Comparison of ENCODE assay signal across 8 cellular contexts in the genomic region with DNA sequence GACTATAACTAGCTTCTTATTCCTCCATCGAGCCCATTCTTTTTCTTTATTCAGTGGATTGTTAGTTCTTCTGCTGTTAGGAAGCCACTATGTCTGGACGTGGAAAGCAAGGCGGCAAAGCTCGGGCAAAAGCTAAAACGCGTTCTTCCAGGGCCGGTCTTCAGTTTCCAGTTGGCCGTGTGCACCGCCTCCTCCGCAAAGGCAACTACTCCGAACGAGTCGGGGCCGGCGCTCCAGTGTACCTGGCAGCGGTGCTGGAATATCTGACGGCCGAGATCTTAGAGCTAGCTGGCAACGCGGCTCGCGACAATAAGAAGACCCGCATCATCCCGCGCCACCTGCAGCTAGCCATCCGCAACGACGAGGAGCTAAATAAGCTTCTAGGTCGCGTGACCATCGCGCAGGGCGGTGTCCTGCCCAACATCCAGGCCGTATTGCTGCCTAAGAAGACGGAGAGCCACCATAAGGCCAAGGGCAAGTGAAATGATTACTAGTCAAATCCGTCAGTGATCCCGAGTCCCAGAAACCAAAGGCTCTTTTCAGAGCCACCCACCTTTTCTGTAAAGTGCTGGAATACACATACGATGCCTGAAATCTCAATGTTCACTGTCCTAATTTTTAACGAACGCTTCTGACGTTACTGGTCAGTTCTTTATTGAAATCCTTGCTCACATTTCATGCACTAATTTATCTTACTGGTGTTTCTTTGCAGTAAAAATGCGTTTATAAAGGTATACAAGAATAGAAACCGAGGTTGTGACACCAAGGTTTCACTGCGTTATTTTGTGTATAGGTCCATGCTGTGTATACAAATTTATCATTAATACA.
DNase-seq lines count a peak whose midpoint lies in the region; ATAC-seq and TF ChIP-seq lines count a peak whose summit lies in the region.

No MANE protein-coding gene starts in this region.

- TF ChIP-seq RAD21 in liver (IDR thresholded peaks at IDR 0.05) = peak; percentile 32 to 53

- peak overlapping the region; percentile 58 to 96 for H3K9ac ChIP-seq in liver (ENCODE audit: low read depth in 1 of 2, low read length in 2 of 2)

- H3K27me3 ChIP-seq in liver (ENCODE audit: control insufficient read depth in 4 of 4, insufficient read depth in 4 of 4, low read length in 3 of 4) = no peaks in the 10 kb centered on the region

- peaks cover 0 to 27% (median 18%) of the 10 kb centered on the region in 4 donors for H3K4me1 ChIP-seq in liver (ENCODE audit: control insufficient read depth in 4 of 4, insufficient read depth in 4 of 4, low read length in 3 of 4)

- H3K27ac ChIP-seq in VCaP (peak overlapping the region; percentile 93), liver (ENCODE audit: low read depth in 1 of 2, low read length in 2 of 2) (peak overlapping the region; percentile 86 to 89)

- TF ChIP-seq CTCF in VCaP (conservative IDR thresholded peaks at IDR 0.05) = peak; percentile 61
- peak; percentile 29 for TF ChIP-seq CTCF in liver (IDR thresholded peaks at IDR 0.05; ENCODE audit: low read depth, low read length, missing input control)
- no peak for TF ChIP-seq CTCF in GM20000 (IDR thresholded peaks at IDR 0.05; ENCODE audit: extremely low read depth, missing control alignments)

- 1% methylated on average over 44 of the region's 44 CpGs for WGBS in liver

- no peaks in the 10 kb centered on the region for H3K9me3 ChIP-seq in liver (ENCODE audit: control insufficient read depth in 4 of 4, low read length in 3 of 4)

- no peaks in the 10 kb centered on the region for H3K36me3 ChIP-seq in liver (ENCODE audit: control insufficient read depth in 4 of 4, insufficient read depth in 3 of 4, low read depth in 1 of 4, low read length in 3 of 4)

- peak; percentile 46 for ATAC-seq in GM21529 (IDR thresholded peaks at IDR 0.05; ENCODE audit: unreplicated experiment)

- H3K4me3 ChIP-seq in liver (ENCODE audit: low read depth in 1 of 3, low read length in 3 of 3) = peak overlapping the region; percentile 56 to 73 (median 56)

- DNase-seq in D341Med (ENCODE audit: low spot score) = peak; percentile 70
- peak; percentile 89 for DNase-seq in NCI-H1092 treated with DMSO at 0.1 percent for 48 hours (lab: John Stamatoyannopoulos, UW)
- DNase-seq in cerebellar cortex (ENCODE audit: low spot score) = peak; percentile 96
- peak; percentile 62 for DNase-seq in stimulated activated CD8-positive, alpha-beta memory T cell treated with anti-CD3 and anti-CD28 coated beads, Interleukin-12 subunit alpha, Interleukin-12 subunit beta, amount 100 ng/mL, for 1 hour (ENCODE audit: low read depth)
- DNase-seq in GM20000 (ENCODE audit: low spot score) = no peak

TF ChIP-seq in liver, 16 proteins besides CTCF, POLR2A, EP300 and RAD21:
- TF ChIP-seq JUND (IDR thresholded peaks at IDR 0.05) = no peak
- no peak for TF ChIP-seq HNF4G (IDR thresholded peaks at IDR 0.05)
- peak; percentile 98 for TF ChIP-seq TAF1 (conservative IDR thresholded peaks at IDR 0.05)
- peak; percentile 19 for TF ChIP-seq YY1 (IDR thresholded peaks at IDR 0.05)
- TF ChIP-seq RXRA (IDR thresholded peaks at IDR 0.05) = peak in 1 of 2 donors; percentile 2
- TF ChIP-seq, protein P1, sequence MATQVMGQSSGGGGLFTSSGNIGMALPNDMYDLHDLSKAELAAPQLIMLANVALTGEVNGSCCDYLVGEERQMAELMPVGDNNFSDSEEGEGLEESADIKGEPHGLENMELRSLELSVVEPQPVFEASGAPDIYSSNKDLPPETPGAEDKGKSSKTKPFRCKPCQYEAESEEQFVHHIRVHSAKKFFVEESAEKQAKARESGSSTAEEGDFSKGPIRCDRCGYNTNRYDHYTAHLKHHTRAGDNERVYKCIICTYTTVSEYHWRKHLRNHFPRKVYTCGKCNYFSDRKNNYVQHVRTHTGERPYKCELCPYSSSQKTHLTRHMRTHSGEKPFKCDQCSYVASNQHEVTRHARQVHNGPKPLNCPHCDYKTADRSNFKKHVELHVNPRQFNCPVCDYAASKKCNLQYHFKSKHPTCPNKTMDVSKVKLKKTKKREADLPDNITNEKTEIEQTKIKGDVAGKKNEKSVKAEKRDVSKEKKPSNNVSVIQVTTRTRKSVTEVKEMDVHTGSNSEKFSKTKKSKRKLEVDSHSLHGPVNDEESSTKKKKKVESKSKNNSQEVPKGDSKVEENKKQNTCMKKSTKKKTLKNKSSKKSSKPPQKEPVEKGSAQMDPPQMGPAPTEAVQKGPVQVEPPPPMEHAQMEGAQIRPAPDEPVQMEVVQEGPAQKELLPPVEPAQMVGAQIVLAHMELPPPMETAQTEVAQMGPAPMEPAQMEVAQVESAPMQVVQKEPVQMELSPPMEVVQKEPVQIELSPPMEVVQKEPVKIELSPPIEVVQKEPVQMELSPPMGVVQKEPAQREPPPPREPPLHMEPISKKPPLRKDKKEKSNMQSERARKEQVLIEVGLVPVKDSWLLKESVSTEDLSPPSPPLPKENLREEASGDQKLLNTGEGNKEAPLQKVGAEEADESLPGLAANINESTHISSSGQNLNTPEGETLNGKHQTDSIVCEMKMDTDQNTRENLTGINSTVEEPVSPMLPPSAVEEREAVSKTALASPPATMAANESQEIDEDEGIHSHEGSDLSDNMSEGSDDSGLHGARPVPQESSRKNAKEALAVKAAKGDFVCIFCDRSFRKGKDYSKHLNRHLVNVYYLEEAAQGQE (IDR thresholded peaks at IDR 0.05) = peak; percentile 94
- TF ChIP-seq HNF4A (conservative IDR thresholded peaks at IDR 0.05) = peak in 1 of 2 donors; percentile 6
- no peak for TF ChIP-seq NR2F2 (IDR thresholded peaks at IDR 0.05)
- TF ChIP-seq, protein P2, sequence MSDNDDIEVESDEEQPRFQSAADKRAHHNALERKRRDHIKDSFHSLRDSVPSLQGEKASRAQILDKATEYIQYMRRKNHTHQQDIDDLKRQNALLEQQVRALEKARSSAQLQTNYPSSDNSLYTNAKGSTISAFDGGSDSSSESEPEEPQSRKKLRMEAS (IDR thresholded peaks at IDR 0.05) = no peak
- TF ChIP-seq, protein P3, sequence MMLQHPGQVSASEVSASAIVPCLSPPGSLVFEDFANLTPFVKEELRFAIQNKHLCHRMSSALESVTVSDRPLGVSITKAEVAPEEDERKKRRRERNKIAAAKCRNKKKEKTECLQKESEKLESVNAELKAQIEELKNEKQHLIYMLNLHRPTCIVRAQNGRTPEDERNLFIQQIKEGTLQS (IDR thresholded peaks at IDR 0.05) = peak; percentile 29
- TF ChIP-seq GABPA (IDR thresholded peaks at IDR 0.05 in 1 of 2, conservative IDR thresholded peaks at IDR 0.05 in 1 of 2) = no peak
- TF ChIP-seq FOXA2 (IDR thresholded peaks at IDR 0.05) = peak; percentile 1
- peak; percentile 54 for TF ChIP-seq SP1 (IDR thresholded peaks at IDR 0.05)
- no peak for TF ChIP-seq FOXA1 (IDR thresholded peaks at IDR 0.05)
- TF ChIP-seq EGR1 (IDR thresholded peaks at IDR 0.05; ENCODE audit: low read depth in 2 of 2) = peak in 1 of 2 donors; percentile 5
- TF ChIP-seq, protein P4, sequence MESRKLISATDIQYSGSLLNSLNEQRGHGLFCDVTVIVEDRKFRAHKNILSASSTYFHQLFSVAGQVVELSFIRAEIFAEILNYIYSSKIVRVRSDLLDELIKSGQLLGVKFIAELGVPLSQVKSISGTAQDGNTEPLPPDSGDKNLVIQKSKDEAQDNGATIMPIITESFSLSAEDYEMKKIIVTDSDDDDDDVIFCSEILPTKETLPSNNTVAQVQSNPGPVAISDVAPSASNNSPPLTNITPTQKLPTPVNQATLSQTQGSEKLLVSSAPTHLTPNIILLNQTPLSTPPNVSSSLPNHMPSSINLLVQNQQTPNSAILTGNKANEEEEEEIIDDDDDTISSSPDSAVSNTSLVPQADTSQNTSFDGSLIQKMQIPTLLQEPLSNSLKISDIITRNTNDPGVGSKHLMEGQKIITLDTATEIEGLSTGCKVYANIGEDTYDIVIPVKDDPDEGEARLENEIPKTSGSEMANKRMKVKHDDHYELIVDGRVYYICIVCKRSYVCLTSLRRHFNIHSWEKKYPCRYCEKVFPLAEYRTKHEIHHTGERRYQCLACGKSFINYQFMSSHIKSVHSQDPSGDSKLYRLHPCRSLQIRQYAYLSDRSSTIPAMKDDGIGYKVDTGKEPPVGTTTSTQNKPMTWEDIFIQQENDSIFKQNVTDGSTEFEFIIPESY (IDR thresholded peaks at IDR 0.05) = peak; percentile 23
